8 cellular contexts compared by ENCODE assay signal in genomic region chr19:2982983-2983350, GRCh38. TPM values are rescaled to one million over a fixed set of nuclear protein-coding genes. Genes with fewer than 3 reads are reported as not detected.
A peak's percentile ranks its signal among the peaks of the same experiment; 100 is the strongest.
DNase-seq lines count a peak whose midpoint lies in the region; ATAC-seq and TF ChIP-seq lines count a peak whose summit lies in the region.

No MANE protein-coding gene starts in this region.

- H3K4me1 ChIP-seq in sigmoid colon: peaks cover 0 to 26% (median 24%) of the 10 kb centered on the region in 4 donors

- peak overlapping the region; percentile 85 to 87 (median 86) for H3K27ac ChIP-seq in sigmoid colon

- DNase-seq in H4 (ENCODE audit: low spot score) (peak; percentile 79), Right ventricle myocardium superior (peak; percentile 94), sigmoid colon (peak; percentile 98), activated gamma-delta T cell treated with Interleukin-2 at 50 U/mL for 16 hours (no peak)
- no peak for DNase-seq in activated T-cell treated with anti-CD3 and anti-CD28 coated beads, Interleukin-2, amount 50 U/mL, for 72 hours

- 5 to 19% methylated on average over 10 of the region's 10 CpGs for WGBS in sigmoid colon, 2 donors

- peak; percentile 78 for ATAC-seq in SK-N-SH treated with all-trans-retinoic acid at 6 μM for 48 hours
- peak; percentile 88 for ATAC-seq in Right ventricle myocardium superior (ENCODE audit: poor library complexity)
- ATAC-seq in HG03457 (IDR thresholded peaks at IDR 0.05; ENCODE audit: unreplicated experiment): no peak
- no peak for ATAC-seq in activated T-cell treated with anti-CD3 and anti-CD28 coated beads, Interleukin-2, amount 50 U/mL, for 72 hours (replicated peaks in 1 of 2)
- no peak for ATAC-seq in HG02870 (IDR thresholded peaks at IDR 0.05; ENCODE audit: unreplicated experiment)

- H3K27me3 Mint-ChIP-seq in activated T-cell treated with anti-CD3 and anti-CD28 coated beads, Interleukin-2, amount 50 U/mL, for 72 hours (ENCODE audit: low read depth): peaks cover 20% of the 10 kb centered on the region

- no peak overlapping the region for H3K27ac Mint-ChIP-seq in activated T-cell treated with anti-CD3 and anti-CD28 coated beads, Interleukin-2, amount 50 U/mL, for 72 hours

- TF ChIP-seq CTCF in sigmoid colon (IDR thresholded peaks at IDR 0.05): no peak

- intact Hi-C loops in Right ventricle myocardium superior (cut with DNase I): no loop called here
- intact Hi-C loops in sigmoid colon (cut with DNase I): loop anchor here (1.0 to 5.0 kb wide), 2 partner anchors 64 to 78 kb away; no protein-coding TSS in a partner anchor

- H3K4me1 Mint-ChIP-seq in activated T-cell treated with anti-CD3 and anti-CD28 coated beads, Interleukin-2, amount 50 U/mL, for 72 hours (ENCODE audit: low read depth): no peaks in the 10 kb centered on the region

- H3K9me3 ChIP-seq in sigmoid colon: no peaks in the 10 kb centered on the region

- no peak for TF ChIP-seq POLR2A in sigmoid colon (IDR thresholded peaks at IDR 0.05)

- no peak overlapping the region for H3K4me3 Mint-ChIP-seq in activated T-cell treated with anti-CD3 and anti-CD28 coated beads, Interleukin-2, amount 50 U/mL, for 72 hours

- TF ChIP-seq EP300 in sigmoid colon (IDR thresholded peaks at IDR 0.05): peak in 1 of 4 donors; percentile 3

- H3K36me3 Mint-ChIP-seq in activated T-cell treated with anti-CD3 and anti-CD28 coated beads, Interleukin-2, amount 50 U/mL, for 72 hours (ENCODE audit: insufficient read depth in 2 of 2): no peaks in the 10 kb centered on the region

- peak overlapping the region in 1 of 4 donors; percentile 52 for H3K4me3 ChIP-seq in sigmoid colon

- no peaks in the 10 kb centered on the region for H3K9me3 Mint-ChIP-seq in activated T-cell treated with anti-CD3 and anti-CD28 coated beads, Interleukin-2, amount 50 U/mL, for 72 hours

- H3K27me3 ChIP-seq in sigmoid colon: no peaks in the 10 kb centered on the region

- H3K36me3 ChIP-seq in sigmoid colon: no peaks in the 10 kb centered on the region

TF ChIP-seq in SK-N-SH treated with all-trans-retinoic acid at 6 μM for 48 hours, 23 proteins besides CTCF, POLR2A, EP300 and RAD21:
- peak; percentile 83; the same call in 1 of the 2 replicates for TF ChIP-seq TCF4 (CRISPR knock-in tag; IDR thresholded peaks at IDR 0.05; ENCODE audit: borderline replicate concordance)
- no peak for TF ChIP-seq ISL1 (CRISPR knock-in tag; IDR thresholded peaks at IDR 0.05)
- no peak for TF ChIP-seq CREB5 (CRISPR knock-in tag; IDR thresholded peaks at IDR 0.05; ENCODE audit: low read depth)
- peak; percentile 34; the same call in 1 of the 2 replicates for TF ChIP-seq PATZ1 (CRISPR knock-in tag; IDR thresholded peaks at IDR 0.05; ENCODE audit: borderline replicate concordance)
- no peak for TF ChIP-seq PPARA (CRISPR knock-in tag; IDR thresholded peaks at IDR 0.05; ENCODE audit: borderline replicate concordance)
- TF ChIP-seq ZNF565 (CRISPR knock-in tag; conservative IDR thresholded peaks at IDR 0.05; ENCODE audit: low read depth): no peak
- no peak for TF ChIP-seq POU6F1 (CRISPR knock-in tag; IDR thresholded peaks at IDR 0.05; ENCODE audit: borderline replicate concordance, low read depth)
- TF ChIP-seq TSHZ2 (CRISPR knock-in tag; IDR thresholded peaks at IDR 0.05): no peak
- TF ChIP-seq ZNF70 (CRISPR knock-in tag; IDR thresholded peaks at IDR 0.05): peak; percentile 16; the same call in 1 of the 2 replicates
- TF ChIP-seq ZFP30 (CRISPR knock-in tag; IDR thresholded peaks at IDR 0.05): no peak

RNA-seq across cellular contexts. Expression of gene TLE6, which starts 5.6 kb away (rescaled TPM):
- total RNA-seq in H4 (2014; rRNA removed; shearing (Covaris generic)): 1.5 and 2.7 TPM in 2 replicates
- 0.70 TPM for total RNA-seq in Right ventricle myocardium superior
- under 1 TPM in 3 of 4 donors, not detected in 1; 0.71 to 0.99 (median 0.81) TPM for total RNA-seq in sigmoid colon
- polyA plus RNA-seq in sigmoid colon: 1 to 10 TPM; 1.8 to 7.2 (median 3.0) TPM
- total RNA-seq in activated T-cell treated with anti-CD3 and anti-CD28 coated beads, Interleukin-2, amount 50 U/mL, for 72 hours: 1 to 10 TPM; 4.5 to 6.0 TPM

RNA-seq across cellular contexts. Expression of gene ZNF77, which starts 38.2 kb away (rescaled TPM):
- 3.7 and 4.0 TPM in 2 replicates for total RNA-seq in H4 (2014; rRNA removed; shearing (Covaris generic))
- total RNA-seq in Right ventricle myocardium superior: 2.1 TPM
- 1 to 10 TPM; 3.4 to 8.2 (median 5.3) TPM for total RNA-seq in sigmoid colon
- 1 to 10 TPM; 1.8 to 2.7 (median 2.1) TPM for polyA plus RNA-seq in sigmoid colon
- total RNA-seq in activated T-cell treated with anti-CD3 and anti-CD28 coated beads, Interleukin-2, amount 50 U/mL, for 72 hours: 1 to 10 TPM; 5.4 to 5.5 TPM

RNA-seq across cellular contexts. Expression of gene TLE2, which starts 46.1 kb away (rescaled TPM):
- total RNA-seq in H4 (2014; rRNA removed; shearing (Covaris generic)): 3.0 and 3.5 TPM in 2 replicates
- total RNA-seq in Right ventricle myocardium superior (55.7 TPM), sigmoid colon (10 to 100 TPM; 27.8 to 66.5 (median 47.3) TPM)
- 10 to 100 TPM; 10.9 to 20.9 (median 14.4) TPM for polyA plus RNA-seq in sigmoid colon
- 10 to 100 TPM; 12.4 to 16.5 TPM for total RNA-seq in activated T-cell treated with anti-CD3 and anti-CD28 coated beads, Interleukin-2, amount 50 U/mL, for 72 hours

Comparison
In these comparisons a context has a peak if more than half of its experiments do, and no peak if none do; other contexts are left out.
1. DNase-seq: peak in H4 (single experiment), Right ventricle myocardium superior (single experiment) and sigmoid colon (single experiment); none in activated T-cell treated with anti-CD3 and anti-CD28 coated beads, Interleukin-2, amount 50 U/mL, for 72 hours (0 of 2) and activated gamma-delta T cell treated with Interleukin-2 at 50 U/mL for 16 hours (single experiment).
2. ATAC-seq: peak in SK-N-SH treated with all-trans-retinoic acid at 6 μM for 48 hours (single experiment) and Right ventricle myocardium superior (single experiment); none in HG03457 (single experiment), activated T-cell treated with anti-CD3 and anti-CD28 coated beads, Interleukin-2, amount 50 U/mL, for 72 hours (0 of 2) and HG02870 (single experiment).